8 cellular contexts compared by ENCODE assay signal in genomic region chr16:56519459-56520250, GRCh38. TPM values are rescaled to one million over a fixed set of nuclear protein-coding genes. Genes with fewer than 3 reads are reported as not detected.
DNase-seq lines count a peak whose midpoint lies in the region; ATAC-seq and TF ChIP-seq lines count a peak whose summit lies in the region.

Gene BBS2 (minus strand): TSS chr16:56520024. CDS start chr16:56519862, 162 bp downstream.

- H3K9me3 Mint-ChIP-seq in activated T-cell treated with anti-CD3 and anti-CD28 coated beads, Interleukin-2, amount 50 U/mL, for 4 hours, result no peaks in the 10 kb centered on the region

- H3K36me3 ChIP-seq in esophagus (ENCODE audit: control insufficient read depth in 2 of 2, insufficient read depth in 2 of 2, low read length in 1 of 2) (no peaks in the 10 kb centered on the region), mucosa of stomach (ENCODE audit: control insufficient read depth, insufficient read depth, low read length) (no peaks in the 10 kb centered on the region)

- no peaks in the 10 kb centered on the region for H3K36me3 Mint-ChIP-seq in activated T-cell treated with anti-CD3 and anti-CD28 coated beads, Interleukin-2, amount 50 U/mL, for 4 hours (ENCODE audit: insufficient read depth)

- no peaks in the 10 kb centered on the region for H3K4me1 ChIP-seq in esophagus (ENCODE audit: control insufficient read depth in 2 of 2, insufficient read depth in 2 of 2, low read length in 1 of 2)
- H3K4me1 ChIP-seq in mucosa of stomach (ENCODE audit: control insufficient read depth, insufficient read depth, low read length), result peaks cover 7% of the 10 kb centered on the region

- H3K27me3 Mint-ChIP-seq in activated T-cell treated with anti-CD3 and anti-CD28 coated beads, Interleukin-2, amount 50 U/mL, for 4 hours (ENCODE audit: low read depth), result no peaks in the 10 kb centered on the region

- H3K4me3 ChIP-seq in esophagus (ENCODE audit: low read depth in 1 of 2, low read length in 2 of 2) (peak within 1 kb of the TSS; percentile 93 to 96), mucosa of stomach (ENCODE audit: low read length) (peak within 1 kb of the TSS; percentile 62)

- peak; percentile 97 for DNase-seq in DMS53 (lab: John Stamatoyannopoulos, UW)
- DNase-seq in activated T-cell treated with anti-CD3 and anti-CD28 coated beads, Interleukin-2, amount 50 U/mL, for 4 hours, result peak; percentile 88
- peak; percentile 95 for DNase-seq in stimulated activated CD8-positive, alpha-beta memory T cell treated with anti-CD3 and anti-CD28 coated beads, Interleukin-4, amount 100 ng/mL, for 48 hours

- H3K27ac ChIP-seq in esophagus (ENCODE audit: low read depth in 2 of 2, low read length in 1 of 2), result peak within 1 kb of the TSS; percentile 95 to 97

- H3K4me3 Mint-ChIP-seq in activated T-cell treated with anti-CD3 and anti-CD28 coated beads, Interleukin-2, amount 50 U/mL, for 4 hours, result peak within 1 kb of the TSS; percentile 87

- 0 to 1% methylated on average over 57 to 65 of the region's 65 CpGs for whole genome bisulfite sequencing in esophagus, 2 donors

- H3K9me3 ChIP-seq in esophagus (ENCODE audit: control insufficient read depth in 2 of 2, insufficient read depth in 1 of 2, low read depth in 1 of 2, low read length in 1 of 2) (no peaks in the 10 kb centered on the region), mucosa of stomach (ENCODE audit: control insufficient read depth, low read length) (no peaks in the 10 kb centered on the region)

- H3K27me3 ChIP-seq in esophagus (ENCODE audit: control insufficient read depth in 1 of 2, insufficient read depth in 2 of 2, low read length in 2 of 2) (no peaks in the 10 kb centered on the region), mucosa of stomach (ENCODE audit: control insufficient read depth, insufficient read depth, low read length) (no peaks in the 10 kb centered on the region)

- TF ChIP-seq EP300 in Ishikawa (IDR thresholded peaks at IDR 0.05; ENCODE audit: borderline replicate concordance), result no peak

- peaks cover 47% of the 10 kb centered on the region for H3K4me1 Mint-ChIP-seq in activated T-cell treated with anti-CD3 and anti-CD28 coated beads, Interleukin-2, amount 50 U/mL, for 4 hours (ENCODE audit: low read depth)

- no peak for TF ChIP-seq RAD21 in Ishikawa (IDR thresholded peaks at IDR 0.05; ENCODE audit: low read depth)

- ATAC-seq in GM21619 (IDR thresholded peaks at IDR 0.05; ENCODE audit: unreplicated experiment), result peak; percentile 82
- ATAC-seq in activated T-cell treated with anti-CD3 and anti-CD28 coated beads, Interleukin-2, amount 50 U/mL, for 4 hours, result peak; percentile 89 to 94

- peak within 1 kb of the TSS; percentile 72 for H3K9ac ChIP-seq in mucosa of stomach (ENCODE audit: low read length)

TF ChIP-seq in Ishikawa, 13 proteins besides CTCF, POLR2A, EP300 and RAD21:
- TF ChIP-seq YY1 (IDR thresholded peaks at IDR 0.05; ENCODE audit: low read depth) (peak; percentile 50; the same call in 1 of the 2 replicates), CREB1 (IDR thresholded peaks at IDR 0.05; ENCODE audit: low read depth) (no peak), MAX (IDR thresholded peaks at IDR 0.05) (peak; percentile 63), TAF1 (IDR thresholded peaks at IDR 0.05; ENCODE audit: low read depth) (peak; percentile 72)

TF ChIP-seq in PFSK-1, 5 proteins besides CTCF, POLR2A, EP300 and RAD21:
- TF ChIP-seq REST (IDR thresholded peaks at IDR 0.05; ENCODE audit: insufficient read depth in 1 of 2, low read depth in 2 of 2, low read length in 2 of 2) (no peak), SIN3A (IDR thresholded peaks at IDR 0.05; ENCODE audit: borderline replicate concordance, insufficient read depth, low read length) (0 out of 2 replicates have a peak, but pooled peaks have one; percentile 6), FOXP2 (optimal IDR thresholded peaks at IDR 0.05; ENCODE audit: borderline replicate concordance, extremely low read depth, extremely low read length, insufficient read depth) (no peak), POLR2AphosphoS5 (IDR thresholded peaks at IDR 0.05; ENCODE audit: low read depth, low read length) (peak; percentile 93), TAF1 (IDR thresholded peaks at IDR 0.05; ENCODE audit: borderline replicate concordance, insufficient read depth, low read length) (peak; percentile 28; the same call in 1 of the 2 replicates)

RNA-seq across cellular contexts. Expression of gene BBS2, which starts in this region (rescaled TPM):
- polyA plus RNA-seq in PFSK-1 (2012; ENCODE audit: insufficient read length, low read depth), result 13.3 TPM
- 1 to 10 TPM; 6.2 to 8.2 (median 8.0) TPM for total RNA-seq in activated T-cell treated with anti-CD3 and anti-CD28 coated beads, Interleukin-2, amount 50 U/mL, for 4 hours
- 10 to 100 TPM; 24.2 to 29.0 TPM for polyA plus RNA-seq in esophagus

Comparison
In these comparisons a context has a peak if more than half of its experiments do, and no peak if none do; other contexts are left out.
1. Peak in every context shown above with its lines: DNase-seq, ATAC-seq, H3K4me3 ChIP-seq and H3K27ac ChIP-seq.